Comparison of ENCODE assay signal across 23 cellular contexts in genomic region chr17:31299624-31300023, GRCh38. TPM values are rescaled to one million over a fixed set of nuclear protein-coding genes. Genes with fewer than 3 reads are reported as not detected.
DNase-seq lines count a peak whose midpoint lies in the region; ATAC-seq, FAIRE-seq and TF ChIP-seq lines count a peak whose summit lies in the region.
"Had no signal": no experiment of that assay in that cellular context is flagged by ENCODE, and none has a peak within 500 bp of the region (broad histone marks: within the 10 kb centered on the region; RNA-seq: fewer than 3 reads in every experiment).

No MANE protein-coding gene starts in this region.

- H2AFZ ChIP-seq in K562 (ENCODE audit: low read depth, low read length): no peak overlapping the region

- in situ Hi-C loops in K562 (cut with MboI): no loop called here

- no peak overlapping the region for H3K9ac ChIP-seq in K562 (ENCODE audit: insufficient read depth in 1 of 2, low read depth in 2 of 2, low read length in 2 of 2)
- H3K9ac ChIP-seq: KMS-11 had no signal

- no peak for TF ChIP-seq RAD21 in K562 (CRISPR knock-in tag; conservative IDR thresholded peaks at IDR 0.05 in 1 of 2, IDR thresholded peaks at IDR 0.05 in 1 of 2)

- H3K79me2 ChIP-seq in K562 (ENCODE audit: control insufficient read depth, insufficient read depth, low read length): no peaks in the 10 kb centered on the region; the same call in 2 of the 3 replicates

- no peak overlapping the region for H3K4me2 ChIP-seq in K562 (ENCODE audit: insufficient read depth, low read length)
- H3K4me2 ChIP-seq: KMS-11 had no signal

- no peak for TF ChIP-seq CTCF in K562 (IDR thresholded peaks at IDR 0.05 in 2 of 3, conservative IDR thresholded peaks at IDR 0.05 in 1 of 3; ENCODE audit: insufficient read depth in 2 of 3, low read depth in 1 of 3, low read length in 3 of 3)
- no peak for TF ChIP-seq CTCF in ovary (IDR thresholded peaks at IDR 0.05)

- no peak for FAIRE-seq in K562 (lab: Jason Lieb, UNC)
- FAIRE-seq: A204.1, H54 had no signal

- POLR2A ChIA-PET in K562 (lab: Yijun Ruan, JAX) (no interaction called here), T-cell (lab: Charles Lee) (no interaction called here)

- peak overlapping the region; percentile 53 for H3K27ac Mint-ChIP-seq in activated naive CD4-positive, alpha-beta T cell treated with anti-CD3 and anti-CD28 coated beads, Interleukin-2, amount 50 U/mL, for 24 hours
- peak overlapping the region in 1 of 2 donors; percentile 4 for H3K27ac Mint-ChIP-seq in T-cell
- H3K27ac Mint-ChIP-seq in activated T-helper 17 cell treated with anti-CD3 and anti-CD28 coated beads, Interleukin-2, amount 50 U/mL, for 72 hours: no peak overlapping the region

- DNase-seq in activated naive CD4-positive, alpha-beta T cell treated with anti-CD3 and anti-CD28 coated beads, Interleukin-2, amount 50 U/mL, for 16 hours: no peak
- DNase-seq in NCI-H2171 (lab: John Stamatoyannopoulos, UW): peak; percentile 22
- no peak for DNase-seq in K562 (ENCODE audit: extremely low read depth in 1 of 4, low spot score in 3 of 4)
- DNase-seq in GM19238 (ENCODE audit: insufficient read length, low spot score): no peak
- DNase-seq in T-cell: no peak
- DNase-seq in ovary: no peak
- DNase-seq: Calu3; CD8-positive, alpha-beta memory T cell; IMR-90; NCI-H1048; NCI-H1436; NCI-H187 treated with DMSO at 0.1 percent for 48 hours; NCI-H2227 treated with DMSO at 0.1 percent for 48 hours; NCI-H748 treated with DMSO at 0.1 percent for 48 hours; SHP77 treated with DMSO at 0.1 percent for 48 hours had no signal

- no peak for TF ChIP-seq POLR2A in K562 (conservative IDR thresholded peaks at IDR 0.05)
- TF ChIP-seq POLR2A in ovary (IDR thresholded peaks at IDR 0.05): no peak

- ATAC-seq in K562: no peak
- no peak for ATAC-seq in T-cell (replicated peaks in 1 of 4)
- no peak for ATAC-seq in activated T-helper 17 cell treated with anti-CD3 and anti-CD28 coated beads, Interleukin-2, amount 50 U/mL, for 72 hours (replicated peaks)
- ATAC-seq: Panc1 had no signal

- H3K36me3 ChIP-seq in K562 (ENCODE audit: control insufficient read depth, insufficient read depth, low read length) (no peaks in the 10 kb centered on the region; the same call in 1 of the 3 replicates), ovary (no peaks in the 10 kb centered on the region)

- H3K9me1 ChIP-seq in K562 (ENCODE audit: control insufficient read depth, insufficient read depth, low read length): no peaks in the 10 kb centered on the region

- peaks cover 7% of the 10 kb centered on the region for H3K9me3 Mint-ChIP-seq in activated naive CD4-positive, alpha-beta T cell treated with anti-CD3 and anti-CD28 coated beads, Interleukin-2, amount 50 U/mL, for 24 hours
- no peaks in the 10 kb centered on the region for H3K9me3 Mint-ChIP-seq in T-cell
- H3K9me3 Mint-ChIP-seq in activated T-helper 17 cell treated with anti-CD3 and anti-CD28 coated beads, Interleukin-2, amount 50 U/mL, for 72 hours: no peaks in the 10 kb centered on the region

- H3K4me3 ChIP-seq in K562 (no peak overlapping the region), ovary (no peak overlapping the region)

- intact Hi-C loops in K562 (cut with micrococcal nuclease): no loop called here
- intact Hi-C loops in ovary (cut with DNase I): no loop called here

- no peak overlapping the region for H3K4me3 Mint-ChIP-seq in activated naive CD4-positive, alpha-beta T cell treated with anti-CD3 and anti-CD28 coated beads, Interleukin-2, amount 50 U/mL, for 24 hours
- H3K4me3 Mint-ChIP-seq in T-cell: no peak overlapping the region
- H3K4me3 Mint-ChIP-seq in activated T-helper 17 cell treated with anti-CD3 and anti-CD28 coated beads, Interleukin-2, amount 50 U/mL, for 72 hours: no peak overlapping the region
- H3K4me3 Mint-ChIP-seq: CD8-positive, alpha-beta memory T cell had no signal

- H3K4me1 ChIP-seq in K562 (replicated peaks in 1 of 2; ENCODE audit: control insufficient read depth in 2 of 2, insufficient read depth in 2 of 2, low read length in 2 of 2): no peaks in the 10 kb centered on the region
- H3K4me1 ChIP-seq in ovary (ENCODE audit: insufficient read depth): no peaks in the 10 kb centered on the region

- TF ChIP-seq EP300 in K562 (IDR thresholded peaks at IDR 0.05; ENCODE audit: low read length) (no peak), ovary (IDR thresholded peaks at IDR 0.05) (no peak)

- H3K27ac ChIP-seq in K562 (ENCODE audit: extremely low read depth, low read depth, low read length) (no peak overlapping the region), ovary (no peak overlapping the region)
- H3K27ac ChIP-seq: C4-2B, KMS-11 had no signal

- CTCF ChIA-PET in K562 (lab: Yijun Ruan, JAX; ENCODE audit: low intra/inter-chr PET ratio) (no interaction called here), T-cell (lab: Charles Lee) (no interaction called here)

- H3K4me1 Mint-ChIP-seq in activated naive CD4-positive, alpha-beta T cell treated with anti-CD3 and anti-CD28 coated beads, Interleukin-2, amount 50 U/mL, for 24 hours: peaks cover 62% of the 10 kb centered on the region
- peaks cover 40 to 66% (median 48%) of the 10 kb centered on the region in 3 donors for H3K4me1 Mint-ChIP-seq in T-cell
- H3K4me1 Mint-ChIP-seq in activated T-helper 17 cell treated with anti-CD3 and anti-CD28 coated beads, Interleukin-2, amount 50 U/mL, for 72 hours: peaks cover 5% of the 10 kb centered on the region

- H3K36me3 Mint-ChIP-seq in activated naive CD4-positive, alpha-beta T cell treated with anti-CD3 and anti-CD28 coated beads, Interleukin-2, amount 50 U/mL, for 24 hours: peaks cover 13% of the 10 kb centered on the region
- H3K36me3 Mint-ChIP-seq in T-cell: peaks cover 24% of the 10 kb centered on the region
- H3K36me3 Mint-ChIP-seq in activated T-helper 17 cell treated with anti-CD3 and anti-CD28 coated beads, Interleukin-2, amount 50 U/mL, for 72 hours (ENCODE audit: low read depth): peaks cover 23% of the 10 kb centered on the region

- H3K27me3 ChIP-seq in K562 (ENCODE audit: control insufficient read depth in 2 of 2, insufficient read depth in 2 of 2, low read length in 2 of 2) (no peaks in the 10 kb centered on the region), ovary (no peaks in the 10 kb centered on the region)

- no peaks in the 10 kb centered on the region for H3K27me3 Mint-ChIP-seq in activated naive CD4-positive, alpha-beta T cell treated with anti-CD3 and anti-CD28 coated beads, Interleukin-2, amount 50 U/mL, for 24 hours
- no peaks in the 10 kb centered on the region for H3K27me3 Mint-ChIP-seq in T-cell
- no peaks in the 10 kb centered on the region for H3K27me3 Mint-ChIP-seq in activated T-helper 17 cell treated with anti-CD3 and anti-CD28 coated beads, Interleukin-2, amount 50 U/mL, for 72 hours
- H3K27me3 Mint-ChIP-seq: CD8-positive, alpha-beta memory T cell had no signal

- BruUV-seq in K562 (replicated peaks; lab: Mats Ljungman, UMichigan): no TSS peak

- H3K9me3 ChIP-seq in K562 (replicated peaks; ENCODE audit: control insufficient read depth, insufficient read depth, low read depth, low read length) (no peaks in the 10 kb centered on the region), ovary (no peaks in the 10 kb centered on the region)

- H4K20me1 ChIP-seq in K562 (replicated peaks; ENCODE audit: control insufficient read depth, insufficient read depth, low read length): no peaks in the 10 kb centered on the region

RNA-seq across cellular contexts. Expression of gene OMG, which starts 2.6 kb away (rescaled TPM):
- not detected in 2 replicates for total RNA-seq in K562 (2011; cell fraction: chromatin; rRNA removed; ENCODE audit: low replicate concordance)
- total RNA-seq in K562 (2011; cell fraction: nucleolus; rRNA removed): not detected in 2 replicates
- not detected in 2 replicates for total RNA-seq in K562 (2011; cell fraction: nucleoplasm; rRNA removed)
- total RNA-seq in K562 (2014; rRNA removed): not detected in 2 replicates
- total RNA-seq in K562 (2014; rRNA removed; fragmentation: Illumina TruSeq; extraction: Trizol): not detected in 2 replicates
- 0.11 TPM in 1 of 2 replicates, not detected in the other for total RNA-seq in K562 (2015; rRNA removed; fragmentation: Illumina TruSeq; extraction: Trizol)
- not detected in 2 replicates for total RNA-seq in K562 (2021)
- 0.03 TPM in 1 of 2 replicates, not detected in the other for polyA plus RNA-seq in K562 (2011; rRNA removed)
- polyA plus RNA-seq in K562 (2011; cell fraction: cytosol; rRNA removed): not detected in 2 replicates
- 0.06 TPM in 2 replicates for polyA plus RNA-seq in K562 (2011; cell fraction: nucleus; rRNA removed)
- 0.20 and 0.61 TPM in 2 replicates for polyA plus RNA-seq in K562 (2012)
- polyA plus RNA-seq in K562 (2014; fragmentation: Illumina TruSeq; extraction: Trizol): not detected in 2 replicates
- under 1 TPM in 1 of 2 experiments, not detected in 1; 0.41 TPM for polyA plus RNA-seq in K562 (2014; fragmentation: Nextera tagmentation; extraction: Ambion mirVana)
- not detected in 2 replicates for polyA plus RNA-seq in K562 (2014; rRNA removed)
- polyA minus RNA-seq in K562 (2011; rRNA and poly(A)+ RNA removed): 0.07 TPM in 1 of 2 replicates, not detected in the other
- polyA minus RNA-seq in K562 (2011; cell fraction: cytosol; rRNA and poly(A)+ RNA removed): not detected in 2 replicates
- polyA minus RNA-seq in K562 (2011; cell fraction: nucleus; rRNA and poly(A)+ RNA removed): 0.11 and 0.27 TPM in 2 replicates
- total RNA-seq in T-cell: 1 to 10 TPM in 1 of 5 donors, under 1 TPM in 4; 0.43 to 1.1 (median 0.80) TPM
- 1 to 10 TPM in 2 of 7 donors, not detected in 5; 1.1 to 2.2 TPM for total RNA-seq in ovary
- polyA plus RNA-seq in ovary: 1 to 10 TPM in 1 of 2 donors, under 1 TPM in 1; 0.28 to 1.9 TPM
- under 1 TPM; 0.26 to 0.42 TPM for total RNA-seq in activated T-helper 17 cell treated with anti-CD3 and anti-CD28 coated beads, Interleukin-2, amount 50 U/mL, for 72 hours
- total RNA-seq: Calu3, NCI-H460 had no signal
- polyA plus RNA-seq: CD8-positive, alpha-beta memory T cell; IMR-90 had no signal

RNA-seq across cellular contexts. Expression of gene EVI2B, which starts 14.2 kb away (rescaled TPM):
- 0.37 and 1.3 TPM in 2 replicates for total RNA-seq in K562 (2011; cell fraction: chromatin; rRNA removed; ENCODE audit: low replicate concordance)
- 0.33 and 0.39 TPM in 2 replicates for total RNA-seq in K562 (2011; cell fraction: nucleolus; rRNA removed)
- total RNA-seq in K562 (2011; cell fraction: nucleoplasm; rRNA removed): 0.51 and 1.5 TPM in 2 replicates
- total RNA-seq in K562 (2014; rRNA removed): 0.54 and 0.82 TPM in 2 replicates
- total RNA-seq in K562 (2014; rRNA removed; fragmentation: Illumina TruSeq; extraction: Trizol): 1.9 and 2.1 TPM in 2 replicates
- 8.0 TPM in 2 replicates for total RNA-seq in K562 (2015; rRNA removed; fragmentation: Illumina TruSeq; extraction: Trizol)
- 1.7 and 2.0 TPM in 2 replicates for total RNA-seq in K562 (2021)
- 2.5 and 3.4 TPM in 2 replicates for polyA plus RNA-seq in K562 (2011; rRNA removed)
- polyA plus RNA-seq in K562 (2011; cell fraction: cytosol; rRNA removed): 0.79 and 2.7 TPM in 2 replicates
- polyA plus RNA-seq in K562 (2011; cell fraction: nucleus; rRNA removed): 0.61 and 1.4 TPM in 2 replicates
- polyA plus RNA-seq in K562 (2012): 6.7 and 20.3 TPM in 2 replicates
- polyA plus RNA-seq in K562 (2014; fragmentation: Illumina TruSeq; extraction: Trizol): 6.5 and 7.1 TPM in 2 replicates
- polyA plus RNA-seq in K562 (2014; fragmentation: Nextera tagmentation; extraction: Ambion mirVana): 1 to 10 TPM; 1.7 to 2.9 TPM
- 2.5 and 3.9 TPM in 2 replicates for polyA plus RNA-seq in K562 (2014; rRNA removed)
- 0.91 and 1.6 TPM in 2 replicates for polyA minus RNA-seq in K562 (2011; rRNA and poly(A)+ RNA removed)
- polyA minus RNA-seq in K562 (2011; cell fraction: cytosol; rRNA and poly(A)+ RNA removed): not detected in 2 replicates
- 0.27 and 0.44 TPM in 2 replicates for polyA minus RNA-seq in K562 (2011; cell fraction: nucleus; rRNA and poly(A)+ RNA removed)
- total RNA-seq in T-cell: 100 to 1,000 TPM in 4 of 5 donors, 10 to 100 TPM in 1; 86.2 to 130 (median 111) TPM
- total RNA-seq in ovary: 1 to 10 TPM; 1.7 to 6.1 (median 3.0) TPM
- polyA plus RNA-seq in ovary: 10 to 100 TPM in 1 of 2 donors, 1 to 10 TPM in 1; 2.0 to 31.9 TPM
- 10 to 100 TPM; 18.5 to 20.7 TPM for total RNA-seq in activated T-helper 17 cell treated with anti-CD3 and anti-CD28 coated beads, Interleukin-2, amount 50 U/mL, for 72 hours
- total RNA-seq: Calu3 had no signal

RNA-seq across cellular contexts. Expression of gene EVI2A, which starts 21.8 kb away (rescaled TPM):
- total RNA-seq in K562 (2011; cell fraction: chromatin; rRNA removed; ENCODE audit: low replicate concordance): not detected in 2 replicates
- not detected in 2 replicates for total RNA-seq in K562 (2011; cell fraction: nucleolus; rRNA removed)
- total RNA-seq in K562 (2011; cell fraction: nucleoplasm; rRNA removed): not detected in 2 replicates
- total RNA-seq in K562 (2014; rRNA removed) (not detected in 2 replicates), K562 (2014; rRNA removed; fragmentation: Illumina TruSeq; extraction: Trizol) (0.16 TPM in 1 of 2 replicates, not detected in the other), K562 (2015; rRNA removed; fragmentation: Illumina TruSeq; extraction: Trizol) (0.38 TPM in 1 of 2 replicates, not detected in the other), K562 (2021) (0.13 TPM in 2 replicates), T-cell (10 to 100 TPM; 42.3 to 84.9 (median 80.0) TPM), ovary (1 to 10 TPM; 1.5 to 6.1 (median 3.1) TPM)
- polyA plus RNA-seq in K562 (2011; rRNA removed) (0.06 and 0.08 TPM in 2 replicates), K562 (2014; fragmentation: Illumina TruSeq; extraction: Trizol) (0.10 TPM in 1 of 2 replicates, not detected in the other), K562 (2014; fragmentation: Nextera tagmentation; extraction: Ambion mirVana) (under 1 TPM; 0.17 to 0.37 TPM), K562 (2014; rRNA removed) (0.20 TPM in 1 of 2 replicates, not detected in the other), ovary (1 to 10 TPM; 2.5 to 7.1 TPM)
- not detected in 2 replicates for polyA plus RNA-seq in K562 (2011; cell fraction: cytosol; rRNA removed)
- not detected in 2 replicates for polyA plus RNA-seq in K562 (2011; cell fraction: nucleus; rRNA removed)
- 0.10 and 0.22 TPM in 2 replicates for polyA plus RNA-seq in K562 (2012)
- 0.11 TPM in 1 of 2 replicates, not detected in the other for polyA minus RNA-seq in K562 (2011; rRNA and poly(A)+ RNA removed)
- not detected in 2 replicates for polyA minus RNA-seq in K562 (2011; cell fraction: cytosol; rRNA and poly(A)+ RNA removed)
- not detected in 2 replicates for polyA minus RNA-seq in K562 (2011; cell fraction: nucleus; rRNA and poly(A)+ RNA removed)
- 10 to 100 TPM; 11.7 to 21.8 TPM for total RNA-seq in activated T-helper 17 cell treated with anti-CD3 and anti-CD28 coated beads, Interleukin-2, amount 50 U/mL, for 72 hours
- total RNA-seq: Calu3, NCI-H460 had no signal

Comparison
In these comparisons a context has a peak if more than half of its experiments do, and no peak if none do; other contexts are left out.
1. RNA of gene EVI2B, which starts 14.2 kb away (total RNA-seq): 86.2 to 130 TPM in T-cell; 18.5 to 20.7 TPM in activated T-helper 17 cell treated with anti-CD3 and anti-CD28 coated beads, Interleukin-2, amount 50 U/mL, for 72 hours, 1.7 to 6.1 TPM in ovary and 0.33 to 8.0 TPM in K562; every median in the first group is over 4 times any median in the second.